ENCODE assay signal across 17 cellular contexts in genomic region chr12:113762849-113763816, GRCh38.
"Had no signal": no experiment of that assay in that cellular context is flagged by ENCODE, and none has a peak within 500 bp of the region (broad histone marks: within the 10 kb centered on the region; RNA-seq: fewer than 3 reads in every experiment).

No MANE protein-coding gene starts in this region.

- H3K36me3 Mint-ChIP-seq: natural killer cell; stimulated activated naive B cell treated with anti-CD40 and anti-IgM and Interleukin-4, amounts not matched to agents 10 μg/mL and 1 μg/mL and 100 μg/mL, for 72 hours had no signal

- FAIRE-seq: endothelial cell of umbilical vein, kidney had no signal

- H3K4me1 Mint-ChIP-seq: activated T-helper 17 cell treated with anti-CD3 and anti-CD28 coated beads, Interleukin-2, amount 50 U/mL, for 72 hours; natural killer cell; stimulated activated naive B cell treated with anti-CD40 and anti-IgM and Interleukin-4, amounts not matched to agents 10 μg/mL and 1 μg/mL and 100 μg/mL, for 72 hours had no signal

- H3K27ac Mint-ChIP-seq: activated T-helper 17 cell treated with anti-CD3 and anti-CD28 coated beads, Interleukin-2, amount 50 U/mL, for 72 hours; natural killer cell; stimulated activated naive B cell treated with anti-CD40 and anti-IgM and Interleukin-4, amounts not matched to agents 10 μg/mL and 1 μg/mL and 100 μg/mL, for 72 hours had no signal

- H3K9me3 Mint-ChIP-seq: activated T-helper 17 cell treated with anti-CD3 and anti-CD28 coated beads, Interleukin-2, amount 50 U/mL, for 72 hours had no signal

- H3K27ac ChIP-seq: ascending aorta, colonic mucosa, esophagus squamous epithelium, left ventricle myocardium inferior, ovary, thyroid gland, VCaP had no signal

- DNase-seq: activated CD4-positive, alpha-beta T cell treated with anti-CD3 and anti-CD28 coated beads for 1 hour; activated CD4-positive, alpha-beta T cell treated with anti-CD3 and anti-CD28 coated beads, Interleukin-2, amount 50 U/mL, for 4 hours; activated naive CD4-positive, alpha-beta T cell treated with Interleukin-2 at 50 U/mL for 16 hours; colonic mucosa; esophagus squamous epithelium; kidney; left ventricle myocardium inferior; mucosa of descending colon; natural killer cell; ovary; stimulated activated CD4-positive, alpha-beta T cell treated with anti-CD3 and anti-CD28 coated beads, Interleukin-2, amount 100 ng/mL, for 48 hours; stimulated activated naive B cell treated with anti-CD40 and anti-IgM and Interleukin-4, amounts not matched to agents 10 μg/mL and 1 μg/mL and 100 μg/mL, for 72 hours; thyroid gland had no signal

- H3K36me3 ChIP-seq: ascending aorta, colonic mucosa, esophagus squamous epithelium, left ventricle myocardium inferior, ovary, thyroid gland had no signal

- H3K4me3 Mint-ChIP-seq: activated T-helper 17 cell treated with anti-CD3 and anti-CD28 coated beads, Interleukin-2, amount 50 U/mL, for 72 hours; natural killer cell; stimulated activated naive B cell treated with anti-CD40 and anti-IgM and Interleukin-4, amounts not matched to agents 10 μg/mL and 1 μg/mL and 100 μg/mL, for 72 hours had no signal

- H3K4me3 ChIP-seq: ascending aorta, colonic mucosa, esophagus squamous epithelium, left ventricle myocardium inferior, mucosa of descending colon, ovary, thyroid gland had no signal

- H3K9me3 ChIP-seq: ascending aorta, colonic mucosa, esophagus squamous epithelium, left ventricle myocardium inferior, mucosa of descending colon, ovary, thyroid gland had no signal

- H3K4me1 ChIP-seq: ascending aorta, colonic mucosa, esophagus squamous epithelium, left ventricle myocardium inferior, thyroid gland had no signal

- H3K27me3 ChIP-seq: ascending aorta, ovary, thyroid gland had no signal
